1 cellular context compared by ENCODE assay signal in genomic region chr17:77098884-77099545, GRCh38.
A peak's percentile ranks its signal among the peaks of the same experiment; 100 is the strongest.
TF ChIP-seq lines count a peak whose summit lies in the region.

No MANE protein-coding gene starts in this region.

TF ChIP-seq in HepG2, 621 proteins besides CTCF, POLR2A, EP300 and RAD21 (continued from another document and continues in another):
- TF ChIP-seq TFE3 (CRISPR knock-in tag; IDR thresholded peaks at IDR 0.05) (peak; percentile 95), SP140L (CRISPR knock-in tag; IDR thresholded peaks at IDR 0.05; ENCODE audit: borderline replicate concordance) (no peak), ZSCAN9 (CRISPR knock-in tag; IDR thresholded peaks at IDR 0.05; ENCODE audit: borderline replicate concordance) (peak; percentile 79; the same call in 1 of the 2 replicates), ARID2 (CRISPR knock-in tag; IDR thresholded peaks at IDR 0.05; ENCODE audit: borderline replicate concordance) (0 out of 2 replicates have a peak, but pooled peaks have one; percentile 26), ZNF724P (CRISPR knock-in tag; IDR thresholded peaks at IDR 0.05; ENCODE audit: borderline replicate concordance) (0 out of 2 replicates have a peak, but pooled peaks have one; percentile 45), NR2C2 (CRISPR knock-in tag; IDR thresholded peaks at IDR 0.05; ENCODE audit: borderline replicate concordance) (no peak; the same call in 1 of the 2 replicates), AFF4 (CRISPR knock-in tag; IDR thresholded peaks at IDR 0.05) (no peak), DRAP1 (CRISPR knock-in tag; IDR thresholded peaks at IDR 0.05) (no peak), KIAA2018 (CRISPR knock-in tag; IDR thresholded peaks at IDR 0.05; ENCODE audit: borderline replicate concordance) (no peak), RNF2 (conservative IDR thresholded peaks at IDR 0.05; ENCODE audit: low read depth) (no peak), TFAP4 (IDR thresholded peaks at IDR 0.05; ENCODE audit: borderline replicate concordance, low read depth) (peak; percentile 99), HCFC1 (IDR thresholded peaks at IDR 0.05; ENCODE audit: low read depth, low read length) (no peak), HES4 (CRISPR knock-in tag; IDR thresholded peaks at IDR 0.05; ENCODE audit: borderline replicate concordance) (no peak), CREB1 (IDR thresholded peaks at IDR 0.05) (no peak), CREB1 (CRISPR knock-in tag; IDR thresholded peaks at IDR 0.05) (no peak), FOXO4 (CRISPR knock-in tag; conservative IDR thresholded peaks at IDR 0.05) (no peak), RORA (CRISPR knock-in tag; IDR thresholded peaks at IDR 0.05) (no peak), GATA4 (IDR thresholded peaks at IDR 0.05; ENCODE audit: borderline replicate concordance, low read depth) (no peak), KDM5A (IDR thresholded peaks at IDR 0.05; ENCODE audit: borderline replicate concordance, low read length) (no peak), THRA (CRISPR knock-in tag; IDR thresholded peaks at IDR 0.05; ENCODE audit: borderline replicate concordance) (peak; percentile 75), DR1 (CRISPR knock-in tag; IDR thresholded peaks at IDR 0.05) (no peak), XRCC5 (optimal IDR thresholded peaks at IDR 0.05; ENCODE audit: low read length) (no peak), PREB (CRISPR knock-in tag; IDR thresholded peaks at IDR 0.05) (no peak), ZBTB21 (CRISPR knock-in tag; IDR thresholded peaks at IDR 0.05) (no peak), ARID5B (CRISPR knock-in tag; IDR thresholded peaks at IDR 0.05) (peak; percentile 91), HNRNPUL1 (IDR thresholded peaks at IDR 0.05; ENCODE audit: low read depth, low read length) (no peak), KLF9 (CRISPR knock-in tag; IDR thresholded peaks at IDR 0.05; ENCODE audit: low read depth) (no peak), RELA (CRISPR knock-in tag; IDR thresholded peaks at IDR 0.05) (no peak), ZNF44 (CRISPR knock-in tag; IDR thresholded peaks at IDR 0.05) (peak; percentile 55; the same call in 1 of the 2 replicates), REPIN1 (CRISPR knock-in tag; IDR thresholded peaks at IDR 0.05; ENCODE audit: borderline replicate concordance, low read depth) (0 out of 2 replicates have a peak, but pooled peaks have one; percentile 21)
